In genomic region chr11:76836613-76837291, GRCh38 we compare ENCODE assay signal across 14 cellular contexts. TPM values are rescaled to one million over a fixed set of nuclear protein-coding genes. Genes with fewer than 3 reads are reported as not detected.
DNase-seq lines count a peak whose midpoint lies in the region; ATAC-seq, FAIRE-seq and TF ChIP-seq lines count a peak whose summit lies in the region.
"Had no signal": no experiment of that assay in that cellular context is flagged by ENCODE, and none has a peak within 500 bp of the region (broad histone marks: within the 10 kb centered on the region; RNA-seq: fewer than 3 reads in every experiment).

No MANE protein-coding gene starts in this region.

- peaks cover 4 to 23% of the 10 kb centered on the region in 2 experiments; a peak in 3 of 4 replicates for H3K4me1 ChIP-seq in HCT116 (ENCODE audit: control insufficient read depth in 1 of 2, insufficient read depth in 2 of 2, low read length in 2 of 2)
- peaks cover 0 to 33% (median 0%) of the 10 kb centered on the region in 3 donors for H3K4me1 ChIP-seq in gastroesophageal sphincter
- peaks cover 13 to 20% of the 10 kb centered on the region in 2 donors for H3K4me1 ChIP-seq in small intestine (ENCODE audit: control insufficient read depth in 2 of 2, insufficient read depth in 1 of 2, low read depth in 1 of 2, low read length in 1 of 2)

- FAIRE-seq in small intestine (lab: Jason Lieb, UNC) (no peak), GM19239 (lab: Jason Lieb, UNC) (no peak)
- FAIRE-seq: colon had no signal

- H3K27ac ChIP-seq in HCT116 (ENCODE audit: low read depth, low read length) (no peak overlapping the region), WERI-Rb-1 (no peak overlapping the region), gastroesophageal sphincter (peak overlapping the region in 3 of 4 donors; percentile 7 to 48 (median 37)), small intestine (ENCODE audit: low read depth in 1 of 2, low read length in 1 of 2) (peak overlapping the region; percentile 8 to 56), substantia nigra (ENCODE audit: low read depth, low read length, poor library complexity, severe bottlenecking) (no peak overlapping the region)
- H3K27ac ChIP-seq: adrenal gland, KMS-11 had no signal

- RAD21 ChIA-PET in HCT116 (lab: Charles Lee; ENCODE audit: low non-redundant PET in 1 of 2, low total read pairs in 2 of 2, uncharacterized antibody in 2 of 2, unreplicated experiment in 2 of 2): interaction anchor here in 1 of 2 experiments (0.6 kb wide), 1 partner anchor 8 kb away, joined by 4 read pairs; no protein-coding TSS in a partner anchor

- H4K20me1 ChIP-seq in HCT116 (ENCODE audit: insufficient read depth): no peaks in the 10 kb centered on the region

- 53 to 55% methylated on average over 7 to 8 of the region's 11 CpGs for WGBS in gastroesophageal sphincter (ENCODE audit: low coverage in 1 of 2), 2 donors
- 19 to 53% (median 29%) methylated on average over 11 of the region's 11 CpGs for WGBS in small intestine, 3 donors

- no TSS peak for BruUV-seq in HCT116 (replicated peaks; lab: Mats Ljungman, UMichigan)

- no peak overlapping the region for H3K4me2 ChIP-seq in HCT116 (ENCODE audit: low read length)
- H3K4me2 ChIP-seq: KMS-11 had no signal

- TF ChIP-seq EP300 in gastroesophageal sphincter (IDR thresholded peaks at IDR 0.05): no peak

- ATAC-seq in HCT116: no peak
- ATAC-seq in gastroesophageal sphincter: peak; percentile 10
- ATAC-seq in GM18870 (IDR thresholded peaks at IDR 0.05; ENCODE audit: unreplicated experiment): no peak
- ATAC-seq: activated CD8-positive, alpha-beta T cell treated with anti-CD3 and anti-CD28 coated beads for 36 hours; stimulated activated naive B cell treated with anti-CD40 and anti-IgM and Interleukin-4, amounts not matched to agents 10 μg/mL and 1 μg/mL and 100 μg/mL, for 72 hours had no signal

- POLR2A ChIA-PET in HCT116 (lab: Charles Lee): no interaction called here

- CTCF ChIA-PET in HCT116 (lab: Charles Lee): no interaction called here

- DNase-seq in HCT116 (ENCODE audit: low read depth, low spot score): no peak
- DNase-seq in WERI-Rb-1: no peak
- DNase-seq in small intestine: peak; percentile 87
- no peak for DNase-seq in GM19239 (ENCODE audit: insufficient read length, low spot score)
- DNase-seq in substantia nigra (lab: John Stamatoyannopoulos, UW): no peak
- DNase-seq: activated CD8-positive, alpha-beta T cell treated with anti-CD3 and anti-CD28 coated beads for 36 hours; GDM1; NCI-H1417; stimulated activated naive B cell treated with anti-CD40 and anti-IgM and Interleukin-4, amounts not matched to agents 10 μg/mL and 1 μg/mL and 100 μg/mL, for 72 hours had no signal

- no peak for TF ChIP-seq RAD21 in HCT116 (IDR thresholded peaks at IDR 0.05; ENCODE audit: low read depth)

- H3K27me3 ChIP-seq in HCT116 (ENCODE audit: insufficient read depth, low read length) (no peaks in the 10 kb centered on the region), WERI-Rb-1 (ENCODE audit: insufficient read depth, low read depth, severe bottlenecking) (no peaks in the 10 kb centered on the region), gastroesophageal sphincter (no peaks in the 10 kb centered on the region), small intestine (ENCODE audit: control insufficient read depth in 2 of 2, insufficient read depth in 2 of 2, low read length in 2 of 2) (no peaks in the 10 kb centered on the region)
- H3K27me3 ChIP-seq: adrenal gland had no signal

- H3K36me3 ChIP-seq in HCT116 (ENCODE audit: control insufficient read depth in 1 of 2, insufficient read depth in 2 of 2, low read length in 2 of 2) (no peaks in the 10 kb centered on the region), WERI-Rb-1 (no peaks in the 10 kb centered on the region), gastroesophageal sphincter (no peaks in the 10 kb centered on the region), small intestine (ENCODE audit: control insufficient read depth in 2 of 2, insufficient read depth in 2 of 2, low read length in 2 of 2) (no peaks in the 10 kb centered on the region)
- H3K36me3 ChIP-seq: adrenal gland had no signal

- no peaks in the 10 kb centered on the region for H3K9me2 ChIP-seq in HCT116 (ENCODE audit: insufficient read depth)

- no peaks in the 10 kb centered on the region for H3K79me2 ChIP-seq in HCT116 (ENCODE audit: insufficient read depth, low read length)

- H3K4me3 ChIP-seq in HCT116 (replicated peaks in 1 of 2; ENCODE audit: low read depth in 1 of 2, low read length in 2 of 2): no peak overlapping the region
- H3K4me3 ChIP-seq in WERI-Rb-1 (ENCODE audit: low read depth, low read length): no peak overlapping the region
- H3K4me3 ChIP-seq in gastroesophageal sphincter: no peak overlapping the region
- H3K4me3 ChIP-seq in small intestine (ENCODE audit: low read depth in 1 of 2, low read length in 2 of 2): no peak overlapping the region
- H3K4me3 ChIP-seq: adrenal gland had no signal

- no peak overlapping the region for H2AFZ ChIP-seq in HCT116 (ENCODE audit: low read depth, low read length, poor library complexity, severe bottlenecking)

- TF ChIP-seq POLR2A in HCT116 (IDR thresholded peaks at IDR 0.05; ENCODE audit: borderline replicate concordance, extremely low read depth, insufficient read depth, insufficient read length): no peak
- no peak for TF ChIP-seq POLR2A in gastroesophageal sphincter (IDR thresholded peaks at IDR 0.05)

- intact Hi-C loops in HCT116 (cut with micrococcal nuclease): no loop called here

- no peak overlapping the region for H3K9ac ChIP-seq in HCT116 (ENCODE audit: low read length)
- H3K9ac ChIP-seq: KMS-11 had no signal

- TF ChIP-seq CTCF in HCT116 (IDR thresholded peaks at IDR 0.05 in 2 of 3, conservative IDR thresholded peaks at IDR 0.05 in 1 of 3; ENCODE audit: borderline replicate concordance in 1 of 3, insufficient read depth in 1 of 3, low read depth in 2 of 3, low read length in 2 of 3) (peak in 2 of 3 experiments; percentile 13 to 16; a peak in 1 of 6 replicates), WERI-Rb-1 (IDR thresholded peaks at IDR 0.05; ENCODE audit: low read depth, low read length) (0 out of 2 replicates have a peak, but pooled peaks have one; percentile 9), gastroesophageal sphincter (IDR thresholded peaks at IDR 0.05) (no peak)

- H3K9me3 ChIP-seq in HCT116 (ENCODE audit: control insufficient read depth in 1 of 2, insufficient read depth in 1 of 2, low read depth in 1 of 2, low read length in 2 of 2) (no peaks in the 10 kb centered on the region), WERI-Rb-1 (ENCODE audit: severe bottlenecking) (no peaks in the 10 kb centered on the region), gastroesophageal sphincter (no peaks in the 10 kb centered on the region), small intestine (ENCODE audit: control insufficient read depth, low read depth) (no peaks in the 10 kb centered on the region)
- H3K9me3 ChIP-seq: adrenal gland had no signal

TF ChIP-seq in HCT116, 20 proteins besides CTCF, POLR2A, EP300 and RAD21 (continues in another document):
- TF ChIP-seq REST (IDR thresholded peaks at IDR 0.05; ENCODE audit: low read depth) (no peak), CBX3 (IDR thresholded peaks at IDR 0.05; ENCODE audit: low read depth) (no peak), YY1 (IDR thresholded peaks at IDR 0.05; ENCODE audit: extremely low read depth, insufficient replicate concordance, low read depth, low read length) (no peak), SP1 (IDR thresholded peaks at IDR 0.05; ENCODE audit: low read depth) (no peak), POLR2AphosphoS5 (IDR thresholded peaks at IDR 0.05; ENCODE audit: low read depth, low read length) (no peak), EGR1 (IDR thresholded peaks at IDR 0.05; ENCODE audit: low read depth) (no peak), JUND (IDR thresholded peaks at IDR 0.05) (no peak), MAX (IDR thresholded peaks at IDR 0.05) (no peak), EZH2 (IDR thresholded peaks at IDR 0.05) (no peak), ZFX (IDR thresholded peaks at IDR 0.05) (no peak), ATF3 (IDR thresholded peaks at IDR 0.05) (no peak), TCF7L2 (IDR thresholded peaks at IDR 0.05; ENCODE audit: borderline replicate concordance, extremely low read depth, insufficient read depth, insufficient read length) (no peak)

RNA-seq across cellular contexts. Expression of gene ACER3, which starts 24.0 kb away (rescaled TPM):
- total RNA-seq in HCT116 (2021; ENCODE audit: unreplicated experiment): 19.1 TPM
- 7.1 and 8.1 TPM in 2 replicates for polyA plus RNA-seq in HCT116 (2012)
- 10 to 100 TPM in 3 of 4 donors, 1 to 10 TPM in 1; 9.3 to 25.7 (median 14.2) TPM for total RNA-seq in gastroesophageal sphincter
- polyA plus RNA-seq in small intestine: 1 to 10 TPM; 3.8 to 9.5 (median 3.8) TPM

RNA-seq across cellular contexts. Expression of gene TSKU, which starts 53.6 kb away (rescaled TPM):
- total RNA-seq in HCT116 (2021; ENCODE audit: unreplicated experiment) (21.9 TPM), gastroesophageal sphincter (10 to 100 TPM; 23.5 to 53.7 (median 38.2) TPM)
- 21.1 and 25.4 TPM in 2 replicates for polyA plus RNA-seq in HCT116 (2012)
- polyA plus RNA-seq in small intestine: 10 to 100 TPM; 21.9 to 42.7 (median 22.8) TPM

Comparison
In these comparisons a context has a peak if more than half of its experiments do, and no peak if none do; other contexts are left out.
1. H3K27ac ChIP-seq: peak in gastroesophageal sphincter (3 of 4) and small intestine (2 of 2); none in HCT116 (single experiment), WERI-Rb-1 (single experiment) and substantia nigra (single experiment).
2. CTCF ChIP-seq: peak in HCT116 (2 of 3) and WERI-Rb-1 (single experiment); none in gastroesophageal sphincter (0 of 4).